Comparison of ENCODE assay signal across 16 cellular contexts in genomic region chr10:83108565-83109333, GRCh38.
DNase-seq lines count a peak whose midpoint lies in the region; ATAC-seq, FAIRE-seq and TF ChIP-seq lines count a peak whose summit lies in the region.
"Had no signal": no experiment of that assay in that cellular context is flagged by ENCODE, and none has a peak within 500 bp of the region (broad histone marks: within the 10 kb centered on the region; RNA-seq: fewer than 3 reads in every experiment).

No MANE protein-coding gene starts in this region.

- H2BK120ac ChIP-seq in H1 (replicated peaks; ENCODE audit: low read depth, low read length) (no peak overlapping the region), neuronal stem cell (ENCODE audit: low read depth, low read length) (no peak overlapping the region)

- CTCF ChIA-PET in H1 (lab: Charles Lee; ENCODE audit: partially characterized antibody) = interaction anchor here (0.6 kb wide), 1 partner anchor 10 kb away, joined by 3 read pairs; no protein-coding TSS in a partner anchor

- no peak overlapping the region for H2BK12ac ChIP-seq in H1 (ENCODE audit: low read depth, low read length)
- no peak overlapping the region for H2BK12ac ChIP-seq in neuronal stem cell (ENCODE audit: low read length)

- no peaks in the 10 kb centered on the region for H3K27me3 ChIP-seq in H1 (replicated peaks in 1 of 4; ENCODE audit: control insufficient read depth in 3 of 4, extremely low read depth in 1 of 4, insufficient read depth in 3 of 4, low read length in 3 of 4)
- no peaks in the 10 kb centered on the region for H3K27me3 ChIP-seq in neuronal stem cell (ENCODE audit: control insufficient read depth in 3 of 3, insufficient read depth in 3 of 3, low read depth in 1 of 3, low read length in 3 of 3)
- no peaks in the 10 kb centered on the region for H3K27me3 ChIP-seq in upper lobe of left lung
- H3K27me3 ChIP-seq in ovary = no peaks in the 10 kb centered on the region
- no peaks in the 10 kb centered on the region for H3K27me3 ChIP-seq in right atrium auricular region

- TF ChIP-seq CTCF in H1 (IDR thresholded peaks at IDR 0.05; ENCODE audit: control extremely low read depth in 1 of 3, insufficient read depth in 1 of 3, low read depth in 1 of 3, low read length in 3 of 3) (no peak), upper lobe of left lung (IDR thresholded peaks at IDR 0.05) (no peak), ovary (IDR thresholded peaks at IDR 0.05) (no peak), right atrium auricular region (IDR thresholded peaks at IDR 0.05) (no peak)

- no peak overlapping the region for H3K4me3 ChIP-seq in H1 (ENCODE audit: extremely low read depth in 1 of 4, insufficient read depth in 2 of 4, low read depth in 3 of 4, low read length in 4 of 4)
- H3K4me3 ChIP-seq in neuronal stem cell (ENCODE audit: low read length in 2 of 2) = no peak overlapping the region
- H3K4me3 ChIP-seq in upper lobe of left lung = no peak overlapping the region
- no peak overlapping the region for H3K4me3 ChIP-seq in ovary
- no peak overlapping the region for H3K4me3 ChIP-seq in right atrium auricular region
- H3K4me3 ChIP-seq: GM12878 had no signal

- H3K23me2 ChIP-seq in H1 (ENCODE audit: low read depth, low read length) = no peaks in the 10 kb centered on the region

- H3K4ac ChIP-seq in H1 (replicated peaks; ENCODE audit: insufficient read length, low read depth, low read length) (no peak overlapping the region), neuronal stem cell (ENCODE audit: low read length) (no peak overlapping the region)

- no peak overlapping the region for H4K8ac ChIP-seq in H1 (ENCODE audit: extremely low read depth, insufficient read depth, low read length)
- H4K8ac ChIP-seq in neuronal stem cell (ENCODE audit: low read depth, low read length) = peak overlapping the region; percentile 43

- FAIRE-seq in H1 (lab: Jason Lieb, UNC) = no peak
- FAIRE-seq: A204.1, GM12878, GM19239 had no signal

- no peak overlapping the region for H2BK20ac ChIP-seq in H1 (ENCODE audit: low read length)

- no peak overlapping the region for H2BK5ac ChIP-seq in H1 (ENCODE audit: low read depth, low read length)
- H2BK5ac ChIP-seq in neuronal stem cell (ENCODE audit: low read length) = no peak overlapping the region

- intact Hi-C loops in ovary (cut with DNase I) = no loop called here

- no peak overlapping the region for H3K56ac ChIP-seq in H1 (replicated peaks; ENCODE audit: insufficient read length, low read depth, low read length)

- H3K9me3 ChIP-seq in H1 (ENCODE audit: insufficient read depth in 2 of 2, low read depth in 1 of 2, low read length in 1 of 2) (peaks cover 0 to 5% of the 10 kb centered on the region in 2 experiments; a peak in 1 of 4 replicates), neuronal stem cell (replicated peaks in 1 of 2; ENCODE audit: control insufficient read depth in 2 of 2, insufficient read depth in 1 of 2, low read depth in 1 of 2, low read length in 2 of 2) (peaks cover 0 to 5% of the 10 kb centered on the region in 2 donors), upper lobe of left lung (peaks cover 0 to 16% (median 0%) of the 10 kb centered on the region in 4 donors), ovary (no peaks in the 10 kb centered on the region), right atrium auricular region (peaks cover 0 to 43% of the 10 kb centered on the region in 2 donors)

- H4K20me1 ChIP-seq in H1 (replicated peaks in 1 of 2; ENCODE audit: control insufficient read depth in 1 of 2, insufficient read depth in 2 of 2, low read length in 2 of 2) = no peaks in the 10 kb centered on the region

- TF ChIP-seq POLR2A in H1 (IDR thresholded peaks at IDR 0.05; ENCODE audit: control extremely low read depth in 1 of 2, low read depth in 2 of 2, low read length in 2 of 2) = no peak
- no peak for TF ChIP-seq POLR2A in upper lobe of left lung (IDR thresholded peaks at IDR 0.05)
- TF ChIP-seq POLR2A in ovary (IDR thresholded peaks at IDR 0.05) = no peak

- POLR2A ChIA-PET in H1 (lab: Charles Lee; ENCODE audit: partially characterized antibody) = no interaction called here

- H3K4me1 ChIP-seq in H1 (replicated peaks in 1 of 4; ENCODE audit: control insufficient read depth in 3 of 4, insufficient read depth in 4 of 4, low read length in 3 of 4) (no peaks in the 10 kb centered on the region), neuronal stem cell (ENCODE audit: control insufficient read depth in 2 of 2, insufficient read depth in 1 of 2, low read depth in 1 of 2, low read length in 2 of 2) (no peaks in the 10 kb centered on the region), upper lobe of left lung (no peaks in the 10 kb centered on the region), ovary (ENCODE audit: insufficient read depth) (no peaks in the 10 kb centered on the region), right atrium auricular region (no peaks in the 10 kb centered on the region)

- no peak for TF ChIP-seq RAD21 in H1 (IDR thresholded peaks at IDR 0.05 in 1 of 2, conservative IDR thresholded peaks at IDR 0.05 in 1 of 2; ENCODE audit: low read depth in 2 of 2, low read length in 2 of 2)

- H2BK15ac ChIP-seq in H1 (ENCODE audit: low read length) = no peak overlapping the region
- H2BK15ac ChIP-seq in neuronal stem cell (ENCODE audit: low read length) = no peak overlapping the region

- H3K27ac ChIP-seq in H1 (ENCODE audit: low read depth, low read length) (no peak overlapping the region), neuronal stem cell (replicated peaks; ENCODE audit: low read length) (no peak overlapping the region), upper lobe of left lung (no peak overlapping the region), ovary (no peak overlapping the region), right atrium auricular region (no peak overlapping the region)
- H3K27ac ChIP-seq: HL-60 had no signal

- H2AK5ac ChIP-seq in H1 (ENCODE audit: low read depth, low read length) (no peak overlapping the region), neuronal stem cell (ENCODE audit: low read depth, low read length) (no peak overlapping the region)

- no peak overlapping the region for H3K14ac ChIP-seq in H1 (ENCODE audit: insufficient read length)
- H3K14ac ChIP-seq in neuronal stem cell (ENCODE audit: low read length) = peak overlapping the region; percentile 59

- DNase-seq in HT-29 (ENCODE audit: low spot score) (peak; percentile 4), H1 (ENCODE audit: low read depth in 1 of 2, low spot score in 2 of 2) (no peak), neuronal stem cell (ENCODE audit: low spot score) (no peak), upper lobe of left lung (peak; percentile 8 to 44), ovary (no peak), right atrium auricular region (ENCODE audit: low spot score) (no peak)
- DNase-seq: C1 segment of cervical spinal cord; Calu3; CD4-positive, alpha-beta T cell; DMS 273 treated with DMSO at 0.1 percent for 48 hours had no signal

- no peak overlapping the region for H4K5ac ChIP-seq in H1 (ENCODE audit: insufficient read length, low read depth, low read length)

- H2AFZ ChIP-seq in H1 (ENCODE audit: low read length) (peak overlapping the region; percentile 10; the same call in 1 of the 2 replicates), neuronal stem cell (ENCODE audit: low read length) (no peak overlapping the region)

- H3K36me3 ChIP-seq in H1 (ENCODE audit: control insufficient read depth in 2 of 4, insufficient read depth in 4 of 4, low read length in 3 of 4) (no peaks in the 10 kb centered on the region), neuronal stem cell (replicated peaks in 1 of 2; ENCODE audit: control insufficient read depth in 2 of 2, insufficient read depth in 2 of 2, low read length in 2 of 2) (no peaks in the 10 kb centered on the region), upper lobe of left lung (no peaks in the 10 kb centered on the region), ovary (no peaks in the 10 kb centered on the region), right atrium auricular region (no peaks in the 10 kb centered on the region)

- WGBS in H1 (ENCODE audit: extremely low coverage in 1 of 2, insufficient coverage in 1 of 2, insufficient read length in 1 of 2, insufficient replicate concordance in 2 of 2, low coverage in 1 of 2, low lambda C conversion rate in 2 of 2, missing lambda C conversion rate in 1 of 2), 2 experiments = 83% methylated on average over 7 of the region's 7 CpGs; no CpG with 5 or more reads in 1 of the 2 experiments
- no CpG with 5 or more reads among the region's 7 CpGs for WGBS in neuronal stem cell (ENCODE audit: extremely low coverage in 2 of 2, insufficient read length in 2 of 2, insufficient replicate concordance in 1 of 2), 2 donors
- WGBS in upper lobe of left lung, 2 donors = 61 to 64% methylated on average over 7 of the region's 7 CpGs
- WGBS in ovary, 3 donors = 77 to 83% (median 80%) methylated on average over 7 of the region's 7 CpGs

- H3K4me2 ChIP-seq in H1 (ENCODE audit: insufficient read depth in 1 of 2, low read depth in 2 of 2, low read length in 2 of 2) (no peak overlapping the region), neuronal stem cell (ENCODE audit: insufficient read depth, low read length, poor library complexity, severe bottlenecking) (no peak overlapping the region)

- H3K79me2 ChIP-seq in H1 (ENCODE audit: control insufficient read depth in 1 of 2, insufficient read depth in 2 of 2, low read length in 2 of 2) = no peaks in the 10 kb centered on the region

- H3K9ac ChIP-seq in H1 (replicated peaks in 1 of 4; ENCODE audit: extremely low read depth in 1 of 4, low read depth in 3 of 4, low read length in 3 of 4) (no peak overlapping the region), neuronal stem cell (ENCODE audit: low read depth, low read length, poor library complexity) (no peak overlapping the region)

- H3K79me1 ChIP-seq in H1 (ENCODE audit: low read depth, low read length) (no peaks in the 10 kb centered on the region), neuronal stem cell (ENCODE audit: low read depth, low read length) (no peaks in the 10 kb centered on the region)

- no peak overlapping the region for H3K18ac ChIP-seq in H1 (ENCODE audit: extremely low read depth, low read length)
- H3K18ac ChIP-seq in neuronal stem cell (ENCODE audit: low read length) = no peak overlapping the region

- ATAC-seq in upper lobe of left lung (ENCODE audit: low FRiP score in 2 of 2) (peak; percentile 8 to 61), GM18870 (IDR thresholded peaks at IDR 0.05; ENCODE audit: unreplicated experiment) (no peak)
- ATAC-seq: GM12878, HCT116 had no signal

- no peak overlapping the region for H3K23ac ChIP-seq in H1 (ENCODE audit: insufficient read length)
- H3K23ac ChIP-seq in neuronal stem cell (ENCODE audit: low read depth, low read length, poor library complexity) = peak overlapping the region; percentile 22

- TF ChIP-seq EP300 in H1 (IDR thresholded peaks at IDR 0.05; ENCODE audit: borderline replicate concordance in 1 of 2, low read depth in 2 of 2, low read length in 2 of 2) (no peak), upper lobe of left lung (IDR thresholded peaks at IDR 0.05) (no peak), ovary (IDR thresholded peaks at IDR 0.05) (no peak)

- H4K91ac ChIP-seq in H1 (replicated peaks; ENCODE audit: insufficient read length, low read length) (no peak overlapping the region), neuronal stem cell (ENCODE audit: low read depth, low read length, poor library complexity) (no peak overlapping the region)

TF ChIP-seq in H1, 55 proteins besides CTCF, POLR2A, EP300 and RAD21 (continues in another document):
- TF ChIP-seq TEAD4 (IDR thresholded peaks at IDR 0.05; ENCODE audit: low read depth, low read length) (no peak), CBX8 (IDR thresholded peaks at IDR 0.05; ENCODE audit: borderline replicate concordance, low read depth, low read length) (no peak), SP2 (IDR thresholded peaks at IDR 0.05; ENCODE audit: low read length) (no peak)

Comparison
In these comparisons a context has a peak if more than half of its experiments do, and no peak if none do; other contexts are left out.
1. DNase-seq: peak in HT-29 (single experiment) and upper lobe of left lung (2 of 2); none in H1 (0 of 2), neuronal stem cell (single experiment), ovary (0 of 5) and right atrium auricular region (single experiment).